In the genomic region with DNA sequence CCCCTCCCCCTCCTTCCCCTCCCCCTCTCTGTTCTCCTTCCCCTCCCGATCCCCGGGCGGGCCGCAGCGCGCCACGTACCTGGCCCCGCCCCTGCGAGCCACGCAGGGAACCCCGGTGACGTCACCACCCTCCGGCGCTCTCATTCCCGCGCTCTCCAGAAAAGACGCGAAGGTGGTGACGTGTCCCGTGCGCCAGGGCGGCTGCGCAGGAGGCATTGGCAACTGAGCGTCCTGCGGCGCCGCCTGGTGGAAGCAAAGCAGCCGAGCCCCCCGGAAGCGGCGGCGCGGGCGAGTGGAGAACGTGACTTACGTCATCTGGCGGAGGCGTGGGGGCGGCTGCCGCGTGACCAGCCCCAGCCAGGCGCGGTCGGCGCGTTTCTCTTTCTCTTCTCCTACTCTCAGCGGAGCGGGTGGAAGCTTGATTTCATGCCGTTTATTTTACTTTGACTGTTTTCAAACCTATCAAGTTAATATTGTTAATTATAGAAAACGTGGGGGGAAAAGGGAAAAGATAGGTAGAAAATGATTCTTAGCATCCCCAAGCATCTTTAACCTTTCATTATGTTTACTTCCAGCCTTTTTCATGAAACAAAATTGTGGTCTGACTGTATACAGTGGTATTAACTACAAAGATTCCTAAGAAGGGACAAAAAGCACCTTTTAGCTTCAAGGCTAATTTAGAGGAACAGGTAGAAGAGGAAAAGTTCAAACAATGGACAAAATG, we compare ENCODE assay signal across 1 cellular context.
A peak's percentile ranks its signal among the peaks of the same experiment; 100 is the strongest.
TF ChIP-seq lines count a peak whose summit lies in the region.

No MANE protein-coding gene starts in this region.

TF ChIP-seq in HepG2, 621 proteins besides CTCF, POLR2A, EP300 and RAD21 (continued from another document):
- TF ChIP-seq, protein P1, sequence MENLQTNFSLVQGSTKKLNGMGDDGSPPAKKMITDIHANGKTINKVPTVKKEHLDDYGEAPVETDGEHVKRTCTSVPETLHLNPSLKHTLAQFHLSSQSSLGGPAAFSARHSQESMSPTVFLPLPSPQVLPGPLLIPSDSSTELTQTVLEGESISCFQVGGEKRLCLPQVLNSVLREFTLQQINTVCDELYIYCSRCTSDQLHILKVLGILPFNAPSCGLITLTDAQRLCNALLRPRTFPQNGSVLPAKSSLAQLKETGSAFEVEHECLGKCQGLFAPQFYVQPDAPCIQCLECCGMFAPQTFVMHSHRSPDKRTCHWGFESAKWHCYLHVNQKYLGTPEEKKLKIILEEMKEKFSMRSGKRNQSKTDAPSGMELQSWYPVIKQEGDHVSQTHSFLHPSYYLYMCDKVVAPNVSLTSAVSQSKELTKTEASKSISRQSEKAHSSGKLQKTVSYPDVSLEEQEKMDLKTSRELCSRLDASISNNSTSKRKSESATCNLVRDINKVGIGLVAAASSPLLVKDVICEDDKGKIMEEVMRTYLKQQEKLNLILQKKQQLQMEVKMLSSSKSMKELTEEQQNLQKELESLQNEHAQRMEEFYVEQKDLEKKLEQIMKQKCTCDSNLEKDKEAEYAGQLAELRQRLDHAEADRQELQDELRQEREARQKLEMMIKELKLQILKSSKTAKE (CRISPR knock-in tag; IDR thresholded peaks at IDR 0.05; ENCODE audit: borderline replicate concordance), result peak; percentile 89
- TF ChIP-seq ZMYM2 (CRISPR knock-in tag; IDR thresholded peaks at IDR 0.05) (peak; percentile 91), DPF2 (CRISPR knock-in tag; IDR thresholded peaks at IDR 0.05; ENCODE audit: borderline replicate concordance, low read depth) (no peak; the same call in 1 of the 2 replicates), MTA3 (CRISPR knock-in tag; IDR thresholded peaks at IDR 0.05) (no peak), ZNF121 (CRISPR knock-in tag; IDR thresholded peaks at IDR 0.05) (no peak; the same call in 1 of the 2 replicates)
